Comparison of ENCODE assay signal across 25 cellular contexts in genomic region chr2:124269348-124269747, GRCh38.
DNase-seq lines count a peak whose midpoint lies in the region; ATAC-seq and TF ChIP-seq lines count a peak whose summit lies in the region.
"Had no signal": no experiment of that assay in that cellular context is flagged by ENCODE, and none has a peak within 500 bp of the region (broad histone marks: within the 10 kb centered on the region; RNA-seq: fewer than 3 reads in every experiment).

No MANE protein-coding gene starts in this region.

- H3K27ac ChIP-seq in cardiac muscle cell (peak overlapping the region; percentile 30), right atrium auricular region (peak overlapping the region in 1 of 2 donors; percentile 59), cingulate gyrus (ENCODE audit: low read depth, low read length) (peak overlapping the region; percentile 13), mesendoderm (ENCODE audit: low read depth, low read length) (no peak overlapping the region), stomach (peak overlapping the region in 2 of 5 donors; percentile 34 to 49)
- H3K27ac ChIP-seq: BLaER1 treated with 17β-estradiol and CSF1 and Interleukin-3, amounts not matched to agents 10 nM and 100 nM; GM23248; HL-60; KMS-11; Peyer's patch; SJCRH30 had no signal

- DNase-seq in cardiac muscle cell (ENCODE audit: low read depth in 1 of 2, low spot score in 1 of 2) (peak in 1 of 2 donors; percentile 23), right atrium auricular region (ENCODE audit: low spot score) (no peak), mesendoderm (peak; percentile 79), stomach (peak; percentile 47), erythroblast (lab: John Stamatoyannopoulos, UW) (no peak)
- DNase-seq: AML-193; CD4-positive, alpha-beta memory T cell; COR-L47; DMS53; GM23248; HCEC 1CT; NCI-H1048; NCI-H1417; NCI-H1694; NCI-H2029 treated with DMSO at 0.1 percent for 48 hours; NCI-H446 treated with DMSO at 0.1 percent for 48 hours; NCI-H526 treated with DMSO at 0.1 percent for 48 hours; Peyer's patch; SJCRH30 had no signal

- H3K9me3 ChIP-seq in cardiac muscle cell (ENCODE audit: low read depth) (no peaks in the 10 kb centered on the region), right atrium auricular region (no peaks in the 10 kb centered on the region), stomach (peaks cover 0 to 4% (median 0%) of the 10 kb centered on the region in 4 donors)
- H3K9me3 ChIP-seq: BLaER1 treated with 17β-estradiol and CSF1 and Interleukin-3, amounts not matched to agents 10 nM and 100 nM; Peyer's patch; SJCRH30 had no signal

- TF ChIP-seq POLR2A in stomach (IDR thresholded peaks at IDR 0.05) (no peak), erythroblast (IDR thresholded peaks at IDR 0.05; ENCODE audit: low read length) (no peak)

- no peak overlapping the region for H3K56ac ChIP-seq in mesendoderm (ENCODE audit: low read length)

- no peak overlapping the region for H2BK120ac ChIP-seq in mesendoderm (ENCODE audit: low read depth, low read length)

- no peak for ATAC-seq in HG03378 (IDR thresholded peaks at IDR 0.05; ENCODE audit: unreplicated experiment)
- ATAC-seq in HG03439 (IDR thresholded peaks at IDR 0.05; ENCODE audit: unreplicated experiment), result no peak

- H3K23ac ChIP-seq in mesendoderm (ENCODE audit: low read length), result no peak overlapping the region

- H3K36me3 ChIP-seq in cardiac muscle cell (no peaks in the 10 kb centered on the region), right atrium auricular region (no peaks in the 10 kb centered on the region), mesendoderm (ENCODE audit: control insufficient read depth, insufficient read depth, low read length) (no peaks in the 10 kb centered on the region), stomach (no peaks in the 10 kb centered on the region)
- H3K36me3 ChIP-seq: BLaER1 treated with 17β-estradiol and CSF1 and Interleukin-3, amounts not matched to agents 10 nM and 100 nM; Peyer's patch; SJCRH30 had no signal

- no peaks in the 10 kb centered on the region for H3K27me3 ChIP-seq in cardiac muscle cell
- H3K27me3 ChIP-seq in right atrium auricular region, result no peaks in the 10 kb centered on the region
- no peaks in the 10 kb centered on the region for H3K27me3 ChIP-seq in mesendoderm (ENCODE audit: insufficient read depth, low read length, poor library complexity)
- no peaks in the 10 kb centered on the region for H3K27me3 ChIP-seq in stomach
- H3K27me3 ChIP-seq: BLaER1 treated with 17β-estradiol and CSF1 and Interleukin-3, amounts not matched to agents 10 nM and 100 nM; Peyer's patch; SJCRH30 had no signal

- no peak overlapping the region for H4K8ac ChIP-seq in mesendoderm (ENCODE audit: low read depth, low read length)

- no peaks in the 10 kb centered on the region for H3K79me1 ChIP-seq in mesendoderm (ENCODE audit: low read length)

- H3K79me2 ChIP-seq in mesendoderm (ENCODE audit: control insufficient read depth, insufficient read depth, low read length), result no peaks in the 10 kb centered on the region

- H2BK15ac ChIP-seq in mesendoderm (replicated peaks; ENCODE audit: low read depth), result no peak overlapping the region

- TF ChIP-seq CTCF in cardiac muscle cell (IDR thresholded peaks at IDR 0.05; ENCODE audit: low read depth, low read length) (no peak), right atrium auricular region (IDR thresholded peaks at IDR 0.05) (no peak), stomach (IDR thresholded peaks at IDR 0.05) (no peak)

- H3K18ac ChIP-seq in mesendoderm (ENCODE audit: low read length), result no peak overlapping the region

- no CpG with 5 or more reads among the region's 7 CpGs for WGBS in mesendoderm (ENCODE audit: extremely low coverage, insufficient coverage, low lambda C conversion rate)
- WGBS in stomach, 5 donors, result 23 to 64% (median 49%) methylated on average over 7 of the region's 7 CpGs

- H2BK5ac ChIP-seq in mesendoderm (ENCODE audit: low read length), result no peak overlapping the region

- no peak overlapping the region for H3K4me2 ChIP-seq in mesendoderm (ENCODE audit: low read length)
- H3K4me2 ChIP-seq: BLaER1 treated with 17β-estradiol and CSF1 and Interleukin-3, amounts not matched to agents 10 nM and 100 nM; KMS-11 had no signal

- intact Hi-C loops in stomach (cut with DNase I; ENCODE audit: low total_unique reads), result no loop called here

- H3K4me3 ChIP-seq in cardiac muscle cell (no peak overlapping the region), right atrium auricular region (no peak overlapping the region), mesendoderm (ENCODE audit: low read length) (no peak overlapping the region), stomach (no peak overlapping the region)
- H3K4me3 ChIP-seq: BLaER1 treated with 17β-estradiol and CSF1 and Interleukin-3, amounts not matched to agents 10 nM and 100 nM; GM23248; Peyer's patch; SJCRH30 had no signal

- H3K4me1 ChIP-seq in cardiac muscle cell (ENCODE audit: low read depth) (peaks cover 11% of the 10 kb centered on the region), right atrium auricular region (peaks cover 0 to 8% of the 10 kb centered on the region in 2 donors), mesendoderm (ENCODE audit: control insufficient read depth, low read depth, low read length) (peaks cover 1% of the 10 kb centered on the region), stomach (peaks cover 0 to 15% (median 5%) of the 10 kb centered on the region in 4 donors)
- H3K4me1 ChIP-seq: BLaER1 treated with 17β-estradiol and CSF1 and Interleukin-3, amounts not matched to agents 10 nM and 100 nM; Peyer's patch; SJCRH30 had no signal

- H4K5ac ChIP-seq in mesendoderm (ENCODE audit: low read length), result no peak overlapping the region

- H3K4ac ChIP-seq in mesendoderm (ENCODE audit: low read depth, low read length), result no peak overlapping the region

- no peak overlapping the region for H3K9ac ChIP-seq in mesendoderm (ENCODE audit: low read length)
- H3K9ac ChIP-seq: BLaER1 treated with 17β-estradiol and CSF1 and Interleukin-3, amounts not matched to agents 10 nM and 100 nM; GM23248; KMS-11 had no signal

- H2AK5ac ChIP-seq in mesendoderm (ENCODE audit: low read length), result no peak overlapping the region

- no peak for TF ChIP-seq EP300 in stomach (IDR thresholded peaks at IDR 0.05)

Comparison
In these comparisons a context has a peak if more than half of its experiments do, and no peak if none do; other contexts are left out.
1. DNase-seq: peak in mesendoderm (single experiment) and stomach (single experiment); none in right atrium auricular region (single experiment) and erythroblast (0 of 2).